Comparison of ENCODE assay signal across 2 cellular contexts in the genomic region with DNA sequence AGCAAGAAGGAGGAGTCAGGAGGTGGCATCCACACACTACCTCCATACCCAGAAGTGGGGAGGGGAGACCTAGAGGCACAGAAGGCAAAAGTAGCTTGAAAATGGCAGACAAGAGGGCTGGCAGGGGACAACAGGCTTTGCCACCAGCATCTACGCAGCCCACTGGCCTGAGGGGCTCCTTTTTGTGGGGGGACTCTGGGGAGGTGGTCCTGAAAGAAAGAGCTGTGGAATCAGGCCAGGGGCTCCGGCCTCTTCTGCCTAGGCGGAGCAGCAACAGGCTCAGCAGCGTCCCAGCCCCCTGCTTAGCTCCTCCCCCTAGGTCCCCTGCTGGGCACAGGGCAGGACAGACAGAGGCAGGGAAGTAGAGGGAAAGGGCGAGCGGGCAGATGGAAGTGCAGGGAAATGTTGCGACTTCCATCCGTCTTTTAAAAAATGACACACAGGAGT.
A peak's percentile ranks its signal among the peaks of the same experiment; 100 is the strongest.
TF ChIP-seq lines count a peak whose summit lies in the region.

No MANE protein-coding gene starts in this region.

TF ChIP-seq in HEK293, 187 proteins besides CTCF, POLR2A, EP300 and RAD21:
- TF ChIP-seq ZBTB17 (tag by site-specific recombination; IDR thresholded peaks at IDR 0.05), result peak; percentile 40; the same call in 1 of the 2 replicates
- peak; percentile 45; the same call in 1 of the 2 replicates for TF ChIP-seq GLIS2 (tag by site-specific recombination; IDR thresholded peaks at IDR 0.05)
- TF ChIP-seq ZNF341 (tag by site-specific recombination; IDR thresholded peaks at IDR 0.05; ENCODE audit: low read depth), result peak; percentile 55; the same call in 1 of the 2 replicates
- TF ChIP-seq BCL11A (tag by site-specific recombination; IDR thresholded peaks at IDR 0.05; ENCODE audit: low read depth), result no peak
- no peak; the same call in 1 of the 2 replicates for TF ChIP-seq ZIC2 (tag by site-specific recombination; IDR thresholded peaks at IDR 0.05)
- TF ChIP-seq SCRT1 (tag by site-specific recombination; IDR thresholded peaks at IDR 0.05; ENCODE audit: borderline replicate concordance), result peak; percentile 48; the same call in 1 of the 2 replicates
- peak; percentile 82 for TF ChIP-seq SCRT2 (tag by site-specific recombination; IDR thresholded peaks at IDR 0.05)
- TF ChIP-seq, protein P1, sequence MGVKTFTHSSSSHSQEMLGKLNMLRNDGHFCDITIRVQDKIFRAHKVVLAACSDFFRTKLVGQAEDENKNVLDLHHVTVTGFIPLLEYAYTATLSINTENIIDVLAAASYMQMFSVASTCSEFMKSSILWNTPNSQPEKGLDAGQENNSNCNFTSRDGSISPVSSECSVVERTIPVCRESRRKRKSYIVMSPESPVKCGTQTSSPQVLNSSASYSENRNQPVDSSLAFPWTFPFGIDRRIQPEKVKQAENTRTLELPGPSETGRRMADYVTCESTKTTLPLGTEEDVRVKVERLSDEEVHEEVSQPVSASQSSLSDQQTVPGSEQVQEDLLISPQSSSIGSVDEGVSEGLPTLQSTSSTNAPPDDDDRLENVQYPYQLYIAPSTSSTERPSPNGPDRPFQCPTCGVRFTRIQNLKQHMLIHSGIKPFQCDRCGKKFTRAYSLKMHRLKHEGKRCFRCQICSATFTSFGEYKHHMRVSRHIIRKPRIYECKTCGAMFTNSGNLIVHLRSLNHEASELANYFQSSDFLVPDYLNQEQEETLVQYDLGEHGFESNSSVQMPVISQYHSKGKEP (tag by site-specific recombination; IDR thresholded peaks at IDR 0.05), result 0 out of 2 replicates have a peak, but pooled peaks have one; percentile 27
- TF ChIP-seq GLIS1 (tag by site-specific recombination; IDR thresholded peaks at IDR 0.05), result 0 out of 2 replicates have a peak, but pooled peaks have one; percentile 8
TF ChIP-seq in HEK293: peak in this region for 7.

TF ChIP-seq in HepG2, 621 proteins besides CTCF, POLR2A, EP300 and RAD21:
- TF ChIP-seq ATF1 (CRISPR knock-in tag; IDR thresholded peaks at IDR 0.05), result no peak
- peak; percentile 34; the same call in 1 of the 2 replicates for TF ChIP-seq ZFP91 (CRISPR knock-in tag; IDR thresholded peaks at IDR 0.05; ENCODE audit: borderline replicate concordance)
- TF ChIP-seq ZNF205 (CRISPR knock-in tag; IDR thresholded peaks at IDR 0.05), result peak; percentile 70; the same call in 1 of the 2 replicates
- TF ChIP-seq CENPT (CRISPR knock-in tag; IDR thresholded peaks at IDR 0.05; ENCODE audit: low read depth), result no peak
- no peak for TF ChIP-seq ZNF891 (CRISPR knock-in tag; IDR thresholded peaks at IDR 0.05)
